1 cellular context compared by ENCODE assay signal in genomic region chrX:150982786-150983525, GRCh38.
TF ChIP-seq lines count a peak whose summit lies in the region.

HMGB3 (plus strand) TSS chrX:150983335; CDS start chrX:150985600, 2,265 bp downstream.

TF ChIP-seq in K562, 482 proteins besides CTCF, POLR2A, EP300 and RAD21 (continued from another document and continues in another):
- TF ChIP-seq PKNOX1 (IDR thresholded peaks at IDR 0.05): 0 out of 2 replicates have a peak, but pooled peaks have one; percentile 10
- TF ChIP-seq JUN (IDR thresholded peaks at IDR 0.05; ENCODE audit: borderline replicate concordance, low read depth, low read length): no peak
- no peak for TF ChIP-seq JUN (CRISPR knock-in tag; IDR thresholded peaks at IDR 0.05; ENCODE audit: borderline replicate concordance)
- no peak for TF ChIP-seq OTX1 (CRISPR knock-in tag; IDR thresholded peaks at IDR 0.05)
- no peak for TF ChIP-seq ELF4 (CRISPR knock-in tag; IDR thresholded peaks at IDR 0.05)
- TF ChIP-seq RBFOX2 (IDR thresholded peaks at IDR 0.05; ENCODE audit: low read depth, low read length): peak; percentile 89
- TF ChIP-seq CHD1 (IDR thresholded peaks at IDR 0.05; ENCODE audit: low read length): no peak
- 0 out of 2 replicates have a peak, but pooled peaks have one; percentile 76 for TF ChIP-seq MBD1 (CRISPR knock-in tag; IDR thresholded peaks at IDR 0.05)
- peak; percentile 36; the same call in 1 of the 2 replicates for TF ChIP-seq ATF3 (IDR thresholded peaks at IDR 0.05)
- no peak for TF ChIP-seq ATF3 (CRISPR knock-in tag; conservative IDR thresholded peaks at IDR 0.05)
- 0 out of 2 replicates have a peak, but pooled peaks have one; percentile 21 for TF ChIP-seq EP400 (IDR thresholded peaks at IDR 0.05)
- TF ChIP-seq RBM25 (IDR thresholded peaks at IDR 0.05; ENCODE audit: low read depth, low read length, severe bottlenecking): peak; percentile 63
- TF ChIP-seq TAF1 (IDR thresholded peaks at IDR 0.05; ENCODE audit: control insufficient read depth, extremely low read depth, insufficient read depth, low read length, severe bottlenecking): peak; percentile 26
- TF ChIP-seq HNRNPLL (IDR thresholded peaks at IDR 0.05; ENCODE audit: low read depth, low read length, poor library complexity, severe bottlenecking): peak; percentile 60
- no peak for TF ChIP-seq ZNF77 (CRISPR knock-in tag; IDR thresholded peaks at IDR 0.05)
- no peak for TF ChIP-seq CEBPB (tag; IDR thresholded peaks at IDR 0.05)
- TF ChIP-seq ZNF263 (CRISPR knock-in tag; IDR thresholded peaks at IDR 0.05; ENCODE audit: borderline replicate concordance): no peak
- TF ChIP-seq TFAP4 (CRISPR knock-in tag; IDR thresholded peaks at IDR 0.05; ENCODE audit: borderline replicate concordance): peak; percentile 49; the same call in 1 of the 2 replicates
- TF ChIP-seq SAFB2 (IDR thresholded peaks at IDR 0.05; ENCODE audit: borderline replicate concordance, low read depth, low read length, severe bottlenecking): no peak
- no peak for TF ChIP-seq KDM1A (IDR thresholded peaks at IDR 0.05)
- TF ChIP-seq POLR2H (tag; IDR thresholded peaks at IDR 0.05; ENCODE audit: low read depth): peak; percentile 63
- no peak for TF ChIP-seq HNRNPUL1 (IDR thresholded peaks at IDR 0.05; ENCODE audit: low read length)
- TF ChIP-seq SP2 (IDR thresholded peaks at IDR 0.05; ENCODE audit: extremely low read depth, low read depth, low read length, poor library complexity, severe bottlenecking): no peak
- TF ChIP-seq NFYB (IDR thresholded peaks at IDR 0.05; ENCODE audit: extremely low read depth, insufficient read length): peak; percentile 63
- TF ChIP-seq TBP (optimal IDR thresholded peaks at IDR 0.05; ENCODE audit: low read depth, low read length): peak; percentile 76
- TF ChIP-seq L3MBTL2 (IDR thresholded peaks at IDR 0.05): 0 out of 2 replicates have a peak, but pooled peaks have one; percentile 24
- peak; percentile 94 for TF ChIP-seq CHD2 (IDR thresholded peaks at IDR 0.05; ENCODE audit: low read depth, low read length)
- no peak for TF ChIP-seq ZNF507 (tag; conservative IDR thresholded peaks at IDR 0.05)
- TF ChIP-seq CBX2 (IDR thresholded peaks at IDR 0.05; ENCODE audit: insufficient read depth, low read length, poor library complexity, severe bottlenecking): no peak
- peak; percentile 87 for TF ChIP-seq POLR2G (IDR thresholded peaks at IDR 0.05; ENCODE audit: low read depth, low read length)
- TF ChIP-seq MYBL2 (IDR thresholded peaks at IDR 0.05; ENCODE audit: low read depth): peak; percentile 89
- no peak for TF ChIP-seq MYBL2 (CRISPR knock-in tag; IDR thresholded peaks at IDR 0.05; ENCODE audit: borderline replicate concordance)
- no peak for TF ChIP-seq CREBBP (IDR thresholded peaks at IDR 0.05; ENCODE audit: low read depth, low read length)
- TF ChIP-seq TEAD4 (IDR thresholded peaks at IDR 0.05; ENCODE audit: low read length): no peak
- TF ChIP-seq TEAD4 (CRISPR knock-in tag; IDR thresholded peaks at IDR 0.05; ENCODE audit: borderline replicate concordance): no peak
- peak; percentile 100 for TF ChIP-seq ZBTB33 (CRISPR knock-in tag; IDR thresholded peaks at IDR 0.05)
- 0 out of 2 replicates have a peak, but pooled peaks have one; percentile 21 for TF ChIP-seq CHAMP1 (IDR thresholded peaks at IDR 0.05)
- peak; percentile 87 for TF ChIP-seq FOXM1 (IDR thresholded peaks at IDR 0.05; ENCODE audit: low read depth)
- 0 out of 2 replicates have a peak, but pooled peaks have one; percentile 70 for TF ChIP-seq FOXM1 (CRISPR knock-in tag; IDR thresholded peaks at IDR 0.05; ENCODE audit: low read depth)
- TF ChIP-seq SP1 (CRISPR knock-in tag; IDR thresholded peaks at IDR 0.05): no peak
- TF ChIP-seq CREM (IDR thresholded peaks at IDR 0.05; ENCODE audit: low read depth): peak; percentile 25; the same call in 1 of the 2 replicates
- TF ChIP-seq EWSR1 (IDR thresholded peaks at IDR 0.05; ENCODE audit: borderline replicate concordance, low read depth, partially characterized antibody): no peak
- TF ChIP-seq, protein P1, sequence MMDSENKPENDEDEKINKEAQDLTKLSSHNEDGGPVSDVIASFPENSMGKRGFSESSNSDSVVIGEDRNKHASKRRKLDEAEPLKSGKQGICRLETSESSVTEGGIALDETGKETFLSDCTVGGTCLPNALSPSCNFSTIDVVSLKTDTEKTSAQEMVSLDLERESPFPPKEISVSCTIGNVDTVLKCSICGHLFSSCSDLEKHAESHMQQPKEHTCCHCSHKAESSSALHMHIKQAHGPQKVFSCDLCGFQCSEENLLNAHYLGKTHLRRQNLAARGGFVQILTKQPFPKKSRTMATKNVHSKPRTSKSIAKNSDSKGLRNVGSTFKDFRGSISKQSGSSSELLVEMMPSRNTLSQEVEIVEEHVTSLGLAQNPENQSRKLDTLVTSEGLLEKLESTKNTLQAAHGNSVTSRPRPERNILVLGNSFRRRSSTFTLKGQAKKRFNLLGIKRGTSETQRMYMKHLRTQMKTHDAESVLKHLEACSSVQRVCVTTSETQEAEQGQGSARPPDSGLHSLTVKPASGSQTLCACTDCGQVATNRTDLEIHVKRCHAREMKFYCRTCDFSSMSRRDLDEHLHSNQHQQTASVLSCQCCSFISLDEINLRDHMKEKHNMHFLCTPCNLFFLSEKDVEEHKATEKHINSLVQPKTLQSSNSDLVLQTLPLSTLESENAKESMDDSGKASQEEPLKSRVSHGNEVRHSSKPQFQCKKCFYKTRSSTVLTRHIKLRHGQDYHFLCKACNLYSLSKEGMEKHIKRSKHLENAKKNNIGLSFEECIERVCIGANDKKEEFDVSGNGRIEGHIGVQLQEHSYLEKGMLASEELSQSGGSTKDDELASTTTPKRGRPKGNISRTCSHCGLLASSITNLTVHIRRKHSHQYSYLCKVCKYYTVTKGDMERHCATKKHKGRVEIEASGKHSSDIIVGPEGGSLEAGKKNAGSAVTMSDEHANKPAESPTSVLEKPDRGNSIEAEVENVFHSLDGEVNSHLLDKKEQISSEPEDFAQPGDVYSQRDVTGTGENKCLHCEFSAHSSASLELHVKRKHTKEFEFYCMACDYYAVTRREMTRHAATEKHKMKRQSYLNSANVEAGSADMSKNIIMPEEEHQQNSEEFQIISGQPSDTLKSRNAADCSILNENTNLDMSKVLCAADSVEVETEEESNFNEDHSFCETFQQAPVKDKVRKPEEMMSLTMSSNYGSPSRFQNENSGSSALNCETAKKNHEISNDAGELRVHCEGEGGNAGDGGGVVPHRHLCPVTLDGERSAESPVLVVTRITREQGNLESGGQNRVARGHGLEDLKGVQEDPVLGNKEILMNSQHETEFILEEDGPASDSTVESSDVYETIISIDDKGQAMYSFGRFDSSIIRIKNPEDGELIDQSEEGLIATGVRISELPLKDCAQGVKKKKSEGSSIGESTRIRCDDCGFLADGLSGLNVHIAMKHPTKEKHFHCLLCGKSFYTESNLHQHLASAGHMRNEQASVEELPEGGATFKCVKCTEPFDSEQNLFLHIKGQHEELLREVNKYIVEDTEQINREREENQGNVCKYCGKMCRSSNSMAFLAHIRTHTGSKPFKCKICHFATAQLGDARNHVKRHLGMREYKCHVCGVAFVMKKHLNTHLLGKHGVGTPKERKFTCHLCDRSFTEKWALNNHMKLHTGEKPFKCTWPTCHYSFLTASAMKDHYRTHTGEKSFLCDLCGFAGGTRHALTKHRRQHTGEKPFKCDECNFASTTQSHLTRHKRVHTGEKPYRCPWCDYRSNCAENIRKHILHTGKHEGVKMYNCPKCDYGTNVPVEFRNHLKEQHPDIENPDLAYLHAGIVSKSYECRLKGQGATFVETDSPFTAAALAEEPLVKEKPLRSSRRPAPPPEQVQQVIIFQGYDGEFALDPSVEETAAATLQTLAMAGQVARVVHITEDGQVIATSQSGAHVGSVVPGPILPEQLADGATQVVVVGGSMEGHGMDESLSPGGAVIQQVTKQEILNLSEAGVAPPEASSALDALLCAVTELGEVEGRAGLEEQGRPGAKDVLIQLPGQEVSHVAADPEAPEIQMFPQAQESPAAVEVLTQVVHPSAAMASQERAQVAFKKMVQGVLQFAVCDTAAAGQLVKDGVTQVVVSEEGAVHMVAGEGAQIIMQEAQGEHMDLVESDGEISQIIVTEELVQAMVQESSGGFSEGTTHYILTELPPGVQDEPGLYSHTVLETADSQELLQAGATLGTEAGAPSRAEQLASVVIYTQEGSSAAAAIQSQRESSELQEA (IDR thresholded peaks at IDR 0.05; ENCODE audit: low read depth): peak; percentile 87
- TF ChIP-seq MTA2 (IDR thresholded peaks at IDR 0.05; ENCODE audit: low read depth): no peak
- peak; percentile 51; the same call in 1 of the 2 replicates for TF ChIP-seq ZBTB7A (IDR thresholded peaks at IDR 0.05; ENCODE audit: borderline replicate concordance, control insufficient read depth, low read depth, low read length)
- TF ChIP-seq E2F6 (IDR thresholded peaks at IDR 0.05; ENCODE audit: borderline replicate concordance in 1 of 2, extremely low read depth in 1 of 2, insufficient read depth in 1 of 2, insufficient read length in 1 of 2, low read depth in 1 of 2, low read length in 1 of 2, poor library complexity in 1 of 2, severe bottlenecking in 1 of 2): peak in 1 of 2 experiments; percentile 61
